Comparison of ENCODE assay signal across 33 cellular contexts in the genomic region with DNA sequence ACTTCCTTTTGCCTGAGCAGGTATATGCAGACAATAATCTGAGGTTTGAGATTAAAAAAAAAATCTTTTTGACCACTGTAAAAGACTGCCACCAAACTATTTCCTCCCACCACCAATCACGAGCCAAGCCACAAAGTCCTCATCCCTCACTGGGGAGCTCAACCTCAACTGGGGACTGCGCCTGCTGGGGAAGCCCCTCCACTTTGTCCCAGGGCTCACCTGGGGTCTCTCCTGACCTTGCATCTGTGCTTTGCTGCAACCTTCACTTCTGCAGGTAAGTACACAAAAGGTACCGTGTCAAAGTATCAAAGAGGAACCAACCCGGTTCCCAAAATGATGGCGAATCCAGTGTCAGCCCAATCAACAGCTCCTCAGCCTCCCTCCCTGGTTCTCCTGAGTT. TPM values are rescaled to one million over a fixed set of nuclear protein-coding genes. Genes with fewer than 3 reads are reported as not detected.
"Had no signal": no experiment of that assay in that cellular context is flagged by ENCODE, and none has a peak within 500 bp of the region (broad histone marks: within the 10 kb centered on the region; RNA-seq: fewer than 3 reads in every experiment).

No MANE protein-coding gene starts in this region.

- H3K27me3 ChIP-seq: right atrium auricular region, vagina had no signal

- H3K4me1 ChIP-seq: left lung, lower lobe of right lung, parathyroid adenoma, right atrium auricular region, suprapubic skin, tibial artery, vagina had no signal

- H3K9me3 Mint-ChIP-seq: stimulated activated effector memory CD8-positive, alpha-beta T cell treated with anti-CD3 and anti-CD28 coated beads, Interleukin-12 subunit alpha, Interleukin-12 subunit beta, amount 100 ng/mL, for 72 hours; stimulated activated naive CD8-positive, alpha-beta T cell treated with anti-CD3 and anti-CD28 coated beads, Interleukin-15, Interleukin-2, amounts not matched to agents 100 ng/mL and 50 ng/mL, for 24 hours had no signal

- H3K9me3 ChIP-seq: lower lobe of right lung, right atrium auricular region, suprapubic skin, thoracic aorta, vagina had no signal

- H3K36me3 ChIP-seq: left lung, lower lobe of right lung, right atrium auricular region, spleen, suprapubic skin, thoracic aorta, tibial artery, vagina had no signal

- H3K27ac ChIP-seq: left lung, lower lobe of right lung, parathyroid adenoma, right atrium auricular region, spleen, suprapubic skin, thoracic aorta, tibial artery, vagina had no signal

- H3K4me1 Mint-ChIP-seq: immature natural killer cell, nephron had no signal

- DNase-seq: hypothalamus; immature natural killer cell; kidney; left colon; left lung; lower lobe of right lung; mammary epithelial cell; mesenchymal stem cell; naive thymus-derived CD8-positive, alpha-beta T cell; nucleus accumbens; small intestine; spleen; stimulated activated CD4-positive, alpha-beta T cell treated with anti-CD3 and anti-CD28 coated beads, Interleukin-4, amount 100 ng/mL, for 24 hours; stimulated activated naive CD4-positive, alpha-beta T cell; tibial artery; trophoblast cell had no signal

- ATAC-seq: left colon; left lung; lower lobe of right lung; naive thymus-derived CD8-positive, alpha-beta T cell; sciatic nerve; stimulated activated effector memory CD8-positive, alpha-beta T cell treated with anti-CD3 and anti-CD28 coated beads, Interleukin-12 subunit alpha, Interleukin-12 subunit beta, amount 100 ng/mL, for 72 hours had no signal

- H3K36me3 Mint-ChIP-seq: immature natural killer cell; stimulated activated effector memory CD8-positive, alpha-beta T cell treated with anti-CD3 and anti-CD28 coated beads, Interleukin-12 subunit alpha, Interleukin-12 subunit beta, amount 100 ng/mL, for 72 hours had no signal

- H3K27ac Mint-ChIP-seq: immature natural killer cell; nephron; progenitor cell of endocrine pancreas; stimulated activated effector memory CD8-positive, alpha-beta T cell treated with anti-CD3 and anti-CD28 coated beads, Interleukin-12 subunit alpha, Interleukin-12 subunit beta, amount 100 ng/mL, for 72 hours; stimulated activated naive CD8-positive, alpha-beta T cell treated with anti-CD3 and anti-CD28 coated beads, Interleukin-15, Interleukin-2, amounts not matched to agents 100 ng/mL and 50 ng/mL, for 24 hours had no signal

- H3K9ac ChIP-seq: parathyroid adenoma had no signal

- H3K4me3 ChIP-seq: left lung, lower lobe of right lung, right atrium auricular region, spleen, suprapubic skin, thoracic aorta, tibial artery, vagina had no signal

- H3K4me3 Mint-ChIP-seq: immature natural killer cell; nephron; neural crest cell; stimulated activated effector memory CD8-positive, alpha-beta T cell treated with anti-CD3 and anti-CD28 coated beads, Interleukin-12 subunit alpha, Interleukin-12 subunit beta, amount 100 ng/mL, for 72 hours; stimulated activated naive CD8-positive, alpha-beta T cell treated with anti-CD3 and anti-CD28 coated beads, Interleukin-15, Interleukin-2, amounts not matched to agents 100 ng/mL and 50 ng/mL, for 24 hours had no signal

RNA-seq across cellular contexts. Expression of a gene that starts 35.5 kb away (rescaled TPM):
- total RNA-seq: kidney; left colon; left lung; liver; lower lobe of right lung; mammary epithelial cell; naive thymus-derived CD8-positive, alpha-beta T cell; neural crest cell; osteocyte; progenitor cell of endocrine pancreas; pulmonary artery endothelial cell; renal cortical epithelial cell; right atrium auricular region; sciatic nerve; spleen; subcutaneous adipose tissue; suprapubic skin; thoracic aorta; urinary bladder; vagina had no signal

RNA-seq across cellular contexts. Expression of a gene that starts 47.8 kb away (rescaled TPM):
- total RNA-seq: liver; naive thymus-derived CD8-positive, alpha-beta T cell; neural crest cell; osteocyte; pulmonary artery endothelial cell; renal cortical epithelial cell; spleen had no signal
